Comparison of ENCODE assay signal across 31 cellular contexts in genomic region chr3:189983612-189984011, GRCh38.
"Had no signal": no experiment of that assay in that cellular context is flagged by ENCODE, and none has a peak within 500 bp of the region (broad histone marks: within the 10 kb centered on the region; RNA-seq: fewer than 3 reads in every experiment).

No MANE protein-coding gene starts in this region.

- H3K27ac ChIP-seq: brain microvascular endothelial cell, foreskin keratinocyte, gastrocnemius medialis had no signal

- H3K9me3 ChIP-seq: esophagus muscularis mucosa, gastrocnemius medialis had no signal

- H3K27me3 ChIP-seq: brain microvascular endothelial cell, esophagus muscularis mucosa, foreskin keratinocyte, gastrocnemius medialis had no signal

- FAIRE-seq: astrocyte, bronchial epithelial cell, colon had no signal

- DNase-seq: activated CD4-positive, alpha-beta memory T cell treated with anti-CD3 and anti-CD28 coated beads, Interleukin-2, amount 10 ng/mL, durations not matched to agents 7 days and 5 days; activated CD4-positive, alpha-beta T cell treated with anti-CD3 and anti-CD28 coated beads for 1 hour; activated CD4-positive, alpha-beta T cell treated with anti-CD3 and anti-CD28 coated beads for 4 hours; activated CD4-positive, alpha-beta T cell treated with anti-CD3 and anti-CD28 coated beads, Interleukin-2, amount 10 ng/mL, durations not matched to agents 7 days and 5 days; activated CD4-positive, alpha-beta T cell treated with anti-CD3 and anti-CD28 coated beads, Interleukin-2, amount 50 U/mL, for 4 hours; activated CD8-positive, alpha-beta memory T cell treated with anti-CD3 and anti-CD28 coated beads, Interleukin-2, amount 50 U/mL, for 48 hours; activated gamma-delta T cell; activated naive CD4-positive, alpha-beta T cell; activated naive CD4-positive, alpha-beta T cell treated with anti-CD3 and anti-CD28 coated beads, Interleukin-2, amount 10 ng/mL, durations not matched to agents 7 days and 5 days; activated naive CD8-positive, alpha-beta T cell treated with anti-CD3 and anti-CD28 coated beads, Interleukin-2, amount 10 ng/mL, durations not matched to agents 7 days and 5 days; activated T-cell treated with anti-CD3 and anti-CD28 coated beads for 4 hours; activated T-cell treated with anti-CD3 and anti-CD28 coated beads, Interleukin-2, amount 50 U/mL, for 24 hours; activated T-cell treated with anti-CD3 and anti-CD28 coated beads, Interleukin-2, amount 50 U/mL, for 72 hours; brain microvascular endothelial cell; cortex of kidney; dermis blood vessel endothelial cell; effector CD4-positive, alpha-beta T cell; effector memory CD8-positive, alpha-beta T cell; erythroblast; foreskin keratinocyte; gastrocnemius medialis; T-helper 1 cell; T-helper 17 cell; T1000 had no signal

- ATAC-seq: activated naive CD4-positive, alpha-beta T cell treated with anti-CD3 and anti-CD28 coated beads, Interleukin-2, amount 50 U/mL, for 72 hours; activated T-cell treated with anti-CD3 and anti-CD28 coated beads, Interleukin-2, amount 50 U/mL, for 72 hours; effector memory CD8-positive, alpha-beta T cell; foreskin keratinocyte; gastrocnemius medialis; T-helper 17 cell had no signal

- H3K9me3 Mint-ChIP-seq: activated CD4-positive, alpha-beta memory T cell treated with anti-CD3 and anti-CD28 coated beads, Interleukin-2, amount 10 ng/mL, durations not matched to agents 7 days and 5 days; activated CD4-positive, alpha-beta T cell treated with anti-CD3 and anti-CD28 coated beads, Interleukin-2, amount 10 ng/mL, durations not matched to agents 7 days and 5 days; activated naive CD4-positive, alpha-beta T cell treated with anti-CD3 and anti-CD28 coated beads, Interleukin-2, amount 10 ng/mL, durations not matched to agents 7 days and 5 days; activated naive CD4-positive, alpha-beta T cell treated with anti-CD3 and anti-CD28 coated beads, Interleukin-2, amount 50 U/mL, for 72 hours; activated naive CD8-positive, alpha-beta T cell treated with anti-CD3 and anti-CD28 coated beads, Interleukin-2, amount 10 ng/mL, durations not matched to agents 7 days and 5 days; activated T-cell treated with anti-CD3 and anti-CD28 coated beads, Interleukin-2, amount 50 U/mL, for 24 hours; activated T-cell treated with anti-CD3 and anti-CD28 coated beads, Interleukin-2, amount 50 U/mL, for 72 hours; central memory CD8-positive, alpha-beta T cell; effector memory CD8-positive, alpha-beta T cell; T-helper 2 cell treated with Interferon-gamma antibody and Interleukin-4, amounts not matched to agents 5 μg/mL and 100 μg/mL, for 36 hours had no signal

- H3K4me1 ChIP-seq: foreskin keratinocyte had no signal

- H3K36me3 Mint-ChIP-seq: activated naive CD4-positive, alpha-beta T cell treated with anti-CD3 and anti-CD28 coated beads, Interleukin-2, amount 10 ng/mL, durations not matched to agents 7 days and 5 days; activated naive CD4-positive, alpha-beta T cell treated with anti-CD3 and anti-CD28 coated beads, Interleukin-2, amount 50 U/mL, for 72 hours; activated naive CD8-positive, alpha-beta T cell treated with anti-CD3 and anti-CD28 coated beads, Interleukin-2, amount 10 ng/mL, durations not matched to agents 7 days and 5 days had no signal

- H3K4me1 Mint-ChIP-seq: activated CD4-positive, alpha-beta memory T cell treated with anti-CD3 and anti-CD28 coated beads, Interleukin-2, amount 10 ng/mL, durations not matched to agents 7 days and 5 days; activated CD4-positive, alpha-beta T cell treated with anti-CD3 and anti-CD28 coated beads, Interleukin-2, amount 10 ng/mL, durations not matched to agents 7 days and 5 days; activated naive CD4-positive, alpha-beta T cell treated with anti-CD3 and anti-CD28 coated beads, Interleukin-2, amount 10 ng/mL, durations not matched to agents 7 days and 5 days; activated naive CD8-positive, alpha-beta T cell treated with anti-CD3 and anti-CD28 coated beads, Interleukin-2, amount 10 ng/mL, durations not matched to agents 7 days and 5 days; central memory CD8-positive, alpha-beta T cell; T-helper 17 cell had no signal

- H3K4me3 Mint-ChIP-seq: activated CD4-positive, alpha-beta memory T cell treated with anti-CD3 and anti-CD28 coated beads, Interleukin-2, amount 10 ng/mL, durations not matched to agents 7 days and 5 days; activated CD4-positive, alpha-beta T cell treated with anti-CD3 and anti-CD28 coated beads, Interleukin-2, amount 10 ng/mL, durations not matched to agents 7 days and 5 days; activated naive CD4-positive, alpha-beta T cell treated with anti-CD3 and anti-CD28 coated beads, Interleukin-2, amount 10 ng/mL, durations not matched to agents 7 days and 5 days; activated naive CD8-positive, alpha-beta T cell treated with anti-CD3 and anti-CD28 coated beads, Interleukin-2, amount 10 ng/mL, durations not matched to agents 7 days and 5 days; activated T-cell treated with anti-CD3 and anti-CD28 coated beads, Interleukin-2, amount 50 U/mL, for 24 hours; activated T-cell treated with anti-CD3 and anti-CD28 coated beads, Interleukin-2, amount 50 U/mL, for 72 hours; central memory CD8-positive, alpha-beta T cell; effector memory CD8-positive, alpha-beta T cell; T-helper 17 cell; T-helper 2 cell treated with Interferon-gamma antibody and Interleukin-4, amounts not matched to agents 5 μg/mL and 100 μg/mL, for 36 hours had no signal

- H3K27ac Mint-ChIP-seq: activated CD4-positive, alpha-beta memory T cell treated with anti-CD3 and anti-CD28 coated beads, Interleukin-2, amount 10 ng/mL, durations not matched to agents 7 days and 5 days; activated CD4-positive, alpha-beta T cell treated with anti-CD3 and anti-CD28 coated beads, Interleukin-2, amount 10 ng/mL, durations not matched to agents 7 days and 5 days; activated naive CD4-positive, alpha-beta T cell treated with anti-CD3 and anti-CD28 coated beads, Interleukin-2, amount 10 ng/mL, durations not matched to agents 7 days and 5 days; activated naive CD4-positive, alpha-beta T cell treated with anti-CD3 and anti-CD28 coated beads, Interleukin-2, amount 50 U/mL, for 72 hours; activated naive CD8-positive, alpha-beta T cell treated with anti-CD3 and anti-CD28 coated beads, Interleukin-2, amount 10 ng/mL, durations not matched to agents 7 days and 5 days; activated T-cell treated with anti-CD3 and anti-CD28 coated beads, Interleukin-2, amount 50 U/mL, for 24 hours; activated T-cell treated with anti-CD3 and anti-CD28 coated beads, Interleukin-2, amount 50 U/mL, for 72 hours; effector memory CD8-positive, alpha-beta T cell; T-helper 17 cell; T-helper 2 cell treated with Interferon-gamma antibody and Interleukin-4, amounts not matched to agents 5 μg/mL and 100 μg/mL, for 36 hours had no signal

- H3K36me3 ChIP-seq: brain microvascular endothelial cell, esophagus muscularis mucosa, gastrocnemius medialis had no signal

- H3K4me3 ChIP-seq: esophagus muscularis mucosa, gastrocnemius medialis had no signal
